ENCODE assay signal across 1 cellular context in the genomic region with DNA sequence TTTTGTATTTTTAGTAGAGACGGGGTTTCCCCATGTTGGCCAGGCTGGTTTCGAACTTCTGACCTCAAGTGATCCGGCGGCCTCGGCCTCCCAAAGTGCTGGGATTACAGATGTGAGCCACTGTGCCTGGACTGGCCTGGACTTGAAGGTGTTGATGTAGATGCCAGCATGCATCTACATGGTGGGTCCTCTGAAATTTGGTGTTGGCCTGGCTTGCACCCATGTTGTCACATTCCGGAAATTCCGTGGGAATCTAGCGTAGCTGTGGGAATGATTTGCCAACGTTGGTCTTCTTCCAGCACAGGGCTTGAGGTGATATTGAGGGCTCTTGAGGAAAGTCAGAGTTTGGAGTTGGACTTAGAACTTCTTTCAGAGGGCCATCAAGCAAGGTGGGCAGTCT.
A peak's percentile ranks its signal among the peaks of the same experiment; 100 is the strongest.
TF ChIP-seq lines count a peak whose summit lies in the region.

No MANE protein-coding gene starts in this region.

TF ChIP-seq in GM12878, 131 proteins besides CTCF, POLR2A, EP300 and RAD21:
- peak; percentile 42; the same call in 1 of the 2 replicates for TF ChIP-seq IKZF1 (conservative IDR thresholded peaks at IDR 0.05)
- TF ChIP-seq HDAC2 (IDR thresholded peaks at IDR 0.05) = no peak
- TF ChIP-seq, protein P1, sequence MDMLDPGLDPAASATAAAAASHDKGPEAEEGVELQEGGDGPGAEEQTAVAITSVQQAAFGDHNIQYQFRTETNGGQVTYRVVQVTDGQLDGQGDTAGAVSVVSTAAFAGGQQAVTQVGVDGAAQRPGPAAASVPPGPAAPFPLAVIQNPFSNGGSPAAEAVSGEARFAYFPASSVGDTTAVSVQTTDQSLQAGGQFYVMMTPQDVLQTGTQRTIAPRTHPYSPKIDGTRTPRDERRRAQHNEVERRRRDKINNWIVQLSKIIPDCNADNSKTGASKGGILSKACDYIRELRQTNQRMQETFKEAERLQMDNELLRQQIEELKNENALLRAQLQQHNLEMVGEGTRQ (IDR thresholded peaks at IDR 0.05; ENCODE audit: borderline replicate concordance, low read depth, low read length) = no peak
